ENCODE assay signal across 8 cellular contexts in genomic region chr3:184154909-184155643, GRCh38. TPM values are rescaled to one million over a fixed set of nuclear protein-coding genes. Genes with fewer than 3 reads are reported as not detected.
DNase-seq lines count a peak whose midpoint lies in the region; ATAC-seq and TF ChIP-seq lines count a peak whose summit lies in the region.

Gene DVL3 (plus strand): TSS chr3:184155377. CDS start chr3:184155636, 259 bp downstream.

- H3K9me3 Mint-ChIP-seq in activated naive CD4-positive, alpha-beta T cell treated with anti-CD3 and anti-CD28 coated beads, Interleukin-2, amount 50 U/mL, for 24 hours = no peaks in the 10 kb centered on the region

- H3K27ac ChIP-seq in HL-60 (replicated peaks) (0 out of 2 replicates have a peak within 1 kb of the TSS, but pooled peaks have one; percentile 27), Peyer's patch (peak within 1 kb of the TSS; percentile 75 to 93 (median 84))

- H3K4me3 ChIP-seq in HL-60 (replicated peaks; ENCODE audit: insufficient read depth, low read length) = peak within 1 kb of the TSS; percentile 86
- H3K4me3 ChIP-seq in Peyer's patch = peak within 1 kb of the TSS; percentile 74 to 98 (median 84)
- H3K4me3 ChIP-seq in neuron (ENCODE audit: low read length) = peak within 1 kb of the TSS; percentile 89

- peaks cover 0 to 37% (median 14%) of the 10 kb centered on the region in 4 donors for H3K4me1 ChIP-seq in Peyer's patch
- H3K4me1 ChIP-seq in neuron (ENCODE audit: insufficient read depth, low read length) = peaks cover 21% of the 10 kb centered on the region

- H2AFZ ChIP-seq in neuron (ENCODE audit: low read depth, low read length) = peak within 1 kb of the TSS; percentile 24

- no peaks in the 10 kb centered on the region for H3K27me3 Mint-ChIP-seq in activated naive CD4-positive, alpha-beta T cell treated with anti-CD3 and anti-CD28 coated beads, Interleukin-2, amount 50 U/mL, for 24 hours

- peak; percentile 73 for ATAC-seq in GM21360 (IDR thresholded peaks at IDR 0.05; ENCODE audit: unreplicated experiment)

- no peaks in the 10 kb centered on the region for H3K36me3 Mint-ChIP-seq in activated naive CD4-positive, alpha-beta T cell treated with anti-CD3 and anti-CD28 coated beads, Interleukin-2, amount 50 U/mL, for 24 hours

- peak in 1 of 2 donors; percentile 64 for TF ChIP-seq POLR2A in Peyer's patch (IDR thresholded peaks at IDR 0.05)

- no peaks in the 10 kb centered on the region for H3K36me3 ChIP-seq in Peyer's patch
- no peaks in the 10 kb centered on the region for H3K36me3 ChIP-seq in neuron (ENCODE audit: insufficient read depth, low read length)

- H3K9me3 ChIP-seq in Peyer's patch (no peaks in the 10 kb centered on the region), neuron (ENCODE audit: low read length) (no peaks in the 10 kb centered on the region)

- no peaks in the 10 kb centered on the region for H3K27me3 ChIP-seq in HL-60 (ENCODE audit: insufficient read depth, poor library complexity, severe bottlenecking)
- H3K27me3 ChIP-seq in Peyer's patch = no peaks in the 10 kb centered on the region
- H3K27me3 ChIP-seq in neuron (ENCODE audit: insufficient read depth, low read length) = no peaks in the 10 kb centered on the region

- H3K4me1 Mint-ChIP-seq in activated naive CD4-positive, alpha-beta T cell treated with anti-CD3 and anti-CD28 coated beads, Interleukin-2, amount 50 U/mL, for 24 hours = peaks cover 20% of the 10 kb centered on the region

- H3K27ac Mint-ChIP-seq in activated naive CD4-positive, alpha-beta T cell treated with anti-CD3 and anti-CD28 coated beads, Interleukin-2, amount 50 U/mL, for 24 hours = peak within 1 kb of the TSS; percentile 95

- H3K4me3 Mint-ChIP-seq in activated naive CD4-positive, alpha-beta T cell treated with anti-CD3 and anti-CD28 coated beads, Interleukin-2, amount 50 U/mL, for 24 hours = peak within 1 kb of the TSS; percentile 97

- TF ChIP-seq CTCF in HL-60 (IDR thresholded peaks at IDR 0.05; ENCODE audit: insufficient read depth, low read length) (no peak), Peyer's patch (IDR thresholded peaks at IDR 0.05) (no peak)

- DNase-seq in DMS53 treated with DMSO at 0.1 percent for 48 hours (lab: John Stamatoyannopoulos, UW; ENCODE audit: unreplicated experiment) (peak; percentile 44), HL-60 (ENCODE audit: low read depth in 1 of 2, low spot score in 1 of 2) (peak in 1 of 2 experiments; percentile 21), Peyer's patch (peak; percentile 36 to 85 (median 84)), glomerular endothelial cell (ENCODE audit: extremely low read depth, low read depth, low spot score) (no peak), OCI-M2 (lab: John Stamatoyannopoulos, UW; ENCODE audit: unreplicated experiment) (no peak)

RNA-seq across cellular contexts. Expression of gene DVL3, which starts in this region (rescaled TPM):
- 10 to 100 TPM; 65.3 to 90.6 (median 76.7) TPM for total RNA-seq in Peyer's patch
- 42.3 and 47.1 TPM in 2 replicates for total RNA-seq in glomerular endothelial cell

Comparison
In these comparisons a context has a peak if more than half of its experiments do, and no peak if none do; other contexts are left out.
1. DNase-seq: peak in DMS53 treated with DMSO at 0.1 percent for 48 hours (single experiment) and Peyer's patch (3 of 3); none in glomerular endothelial cell (single experiment) and OCI-M2 (single experiment).
2. Peak in every context shown above with its lines, with median percentiles within 50 percentile points of each other: H3K4me3 ChIP-seq.